ENCODE assay signal across 17 cellular contexts in genomic region chr14:22579218-22579617, GRCh38. TPM values are rescaled to one million over a fixed set of nuclear protein-coding genes. Genes with fewer than 3 reads are reported as not detected.
DNase-seq lines count a peak whose midpoint lies in the region; ATAC-seq and TF ChIP-seq lines count a peak whose summit lies in the region.
"Had no signal": no experiment of that assay in that cellular context is flagged by ENCODE, and none has a peak within 500 bp of the region (broad histone marks: within the 10 kb centered on the region; RNA-seq: fewer than 3 reads in every experiment).

No MANE protein-coding gene starts in this region.

- peaks cover 8% of the 10 kb centered on the region for H3F3A ChIP-seq in smooth muscle cell (ENCODE audit: low read depth)

- H3K9ac ChIP-seq in endodermal cell (ENCODE audit: extremely low read depth, low read length, poor library complexity, severe bottlenecking), result no peak overlapping the region
- H3K9ac ChIP-seq in smooth muscle cell (ENCODE audit: low read depth), result no peak overlapping the region

- H3K36me3 ChIP-seq in endodermal cell (ENCODE audit: control insufficient read depth, insufficient read depth, low read length) (peaks cover 54% of the 10 kb centered on the region), smooth muscle cell (ENCODE audit: low read depth) (peaks cover 8% of the 10 kb centered on the region)

- H3K4me3 ChIP-seq in endodermal cell (ENCODE audit: low read length), result no peak overlapping the region
- no peak overlapping the region for H3K4me3 ChIP-seq in smooth muscle cell
- H3K4me3 ChIP-seq: BLaER1 treated with 17β-estradiol and CSF1 and Interleukin-3, amounts not matched to agents 10 nM and 100 nM; left ventricle myocardium inferior; Peyer's patch; psoas muscle had no signal

- TF ChIP-seq CTCF in endodermal cell (conservative IDR thresholded peaks at IDR 0.05) (no peak), smooth muscle cell (IDR thresholded peaks at IDR 0.05; ENCODE audit: borderline replicate concordance, insufficient read depth, poor library complexity, severe bottlenecking) (no peak)

- no peak for DNase-seq in activated naive CD4-positive, alpha-beta T cell treated with anti-CD3 and anti-CD28 coated beads, Interleukin-2, amount 10 ng/mL, durations not matched to agents 7 days and 5 days
- no peak for DNase-seq in activated naive CD4-positive, alpha-beta T cell treated with Interleukin-2 at 50 U/mL for 16 hours
- DNase-seq in T-helper 17 cell (no peak), endodermal cell (no peak), smooth muscle cell (lab: John Stamatoyannopoulos, UW; ENCODE audit: unreplicated experiment) (no peak), SK-N-DZ (ENCODE audit: low spot score) (no peak)
- DNase-seq: activated B cell treated with CpG ODN at 0.5 μM for 24 hours; HCEC 1CT; IMR-90; left ventricle myocardium inferior; NCI-H510A treated with DMSO at 0.1 percent for 48 hours; Peyer's patch; psoas muscle; stimulated activated CD4-positive, alpha-beta T cell treated with anti-CD3 and anti-CD28 coated beads, Interleukin-15, amount 100 ng/mL, for 24 hours; SW 1271 had no signal

- no peaks in the 10 kb centered on the region for H3K27me3 Mint-ChIP-seq in activated naive CD4-positive, alpha-beta T cell treated with anti-CD3 and anti-CD28 coated beads, Interleukin-2, amount 10 ng/mL, durations not matched to agents 7 days and 5 days
- H3K27me3 Mint-ChIP-seq in T-helper 17 cell (no peaks in the 10 kb centered on the region), endodermal cell (ENCODE audit: insufficient read depth) (no peaks in the 10 kb centered on the region)
- H3K27me3 Mint-ChIP-seq: activated B cell treated with CpG ODN at 0.5 μM for 24 hours had no signal

- no peak overlapping the region for H3K4me2 ChIP-seq in smooth muscle cell
- H3K4me2 ChIP-seq: BLaER1 treated with 17β-estradiol and CSF1 and Interleukin-3, amounts not matched to agents 10 nM and 100 nM had no signal

- H3K4me1 ChIP-seq in endodermal cell (ENCODE audit: control insufficient read depth, insufficient read depth, low read length), result peaks cover 3% of the 10 kb centered on the region
- no peaks in the 10 kb centered on the region for H3K4me1 ChIP-seq in smooth muscle cell (ENCODE audit: low read depth)

- H3K27ac ChIP-seq in endodermal cell (ENCODE audit: low read depth, low read length), result peak overlapping the region; percentile 19
- peak overlapping the region; percentile 40 for H3K27ac ChIP-seq in smooth muscle cell (ENCODE audit: low read depth)
- H3K27ac ChIP-seq: BLaER1 treated with 17β-estradiol and CSF1 and Interleukin-3, amounts not matched to agents 10 nM and 100 nM; left ventricle myocardium inferior; Peyer's patch; psoas muscle had no signal

- ATAC-seq in T-helper 17 cell (no peak), GM21723 (IDR thresholded peaks at IDR 0.05; ENCODE audit: unreplicated experiment) (no peak)
- ATAC-seq: psoas muscle had no signal

- CTCF ChIA-PET in activated naive CD4-positive, alpha-beta T cell treated with anti-CD3 and anti-CD28 coated beads, Interleukin-2, amount 10 ng/mL, durations not matched to agents 7 days and 5 days (lab: Charles Lee), result interaction anchor here (1.2 to 2.3 kb wide), 3 partner anchors 9 to 11 kb away, joined by 3 to 8 read pairs (median 4); no protein-coding TSS in a partner anchor

- peaks cover 50% of the 10 kb centered on the region for H3K36me3 Mint-ChIP-seq in activated naive CD4-positive, alpha-beta T cell treated with anti-CD3 and anti-CD28 coated beads, Interleukin-2, amount 10 ng/mL, durations not matched to agents 7 days and 5 days
- H3K36me3 Mint-ChIP-seq in T-helper 17 cell (ENCODE audit: low read depth) (no peaks in the 10 kb centered on the region), endodermal cell (ENCODE audit: low read depth) (peaks cover 47% of the 10 kb centered on the region)

- H3K79me2 ChIP-seq in smooth muscle cell (ENCODE audit: low read depth), result peaks cover 95% of the 10 kb centered on the region

- no peak overlapping the region for H3K4me3 Mint-ChIP-seq in activated naive CD4-positive, alpha-beta T cell treated with anti-CD3 and anti-CD28 coated beads, Interleukin-2, amount 10 ng/mL, durations not matched to agents 7 days and 5 days
- H3K4me3 Mint-ChIP-seq in T-helper 17 cell (peak overlapping the region; percentile 33), endodermal cell (no peak overlapping the region)
- H3K4me3 Mint-ChIP-seq: activated B cell treated with CpG ODN at 0.5 μM for 24 hours had no signal

- H3K27me3 ChIP-seq in endodermal cell (ENCODE audit: control insufficient read depth, insufficient read depth, low read length, poor library complexity, severe bottlenecking), result no peaks in the 10 kb centered on the region
- no peaks in the 10 kb centered on the region for H3K27me3 ChIP-seq in smooth muscle cell (ENCODE audit: low read depth)
- H3K27me3 ChIP-seq: BLaER1 treated with 17β-estradiol and CSF1 and Interleukin-3, amounts not matched to agents 10 nM and 100 nM; Peyer's patch had no signal

- 96% methylated on average over 2 of the region's 2 CpGs; no CpG with 5 or more reads in 1 of the 2 experiments for WGBS in endodermal cell (ENCODE audit: insufficient coverage in 1 of 2, insufficient read length in 1 of 2), 2 experiments
- 75% methylated on average over 2 of the region's 2 CpGs for WGBS in smooth muscle cell (ENCODE audit: low lambda C conversion rate)

- H3K4me1 Mint-ChIP-seq in activated naive CD4-positive, alpha-beta T cell treated with anti-CD3 and anti-CD28 coated beads, Interleukin-2, amount 10 ng/mL, durations not matched to agents 7 days and 5 days, result peaks cover 66% of the 10 kb centered on the region
- H3K4me1 Mint-ChIP-seq in T-helper 17 cell (peaks cover 39% of the 10 kb centered on the region), endodermal cell (peaks cover 19% of the 10 kb centered on the region)

- H4K20me1 ChIP-seq in smooth muscle cell (ENCODE audit: low read depth), result peaks cover 92% of the 10 kb centered on the region

- no peaks in the 10 kb centered on the region for H3K9me3 Mint-ChIP-seq in activated naive CD4-positive, alpha-beta T cell treated with anti-CD3 and anti-CD28 coated beads, Interleukin-2, amount 10 ng/mL, durations not matched to agents 7 days and 5 days
- no peaks in the 10 kb centered on the region for H3K9me3 Mint-ChIP-seq in endodermal cell
- H3K9me3 Mint-ChIP-seq: activated B cell treated with CpG ODN at 0.5 μM for 24 hours had no signal

- peak overlapping the region; percentile 73 for H3K27ac Mint-ChIP-seq in activated naive CD4-positive, alpha-beta T cell treated with anti-CD3 and anti-CD28 coated beads, Interleukin-2, amount 10 ng/mL, durations not matched to agents 7 days and 5 days
- H3K27ac Mint-ChIP-seq in T-helper 17 cell, result peak overlapping the region; percentile 73
- peak overlapping the region; percentile 31 for H3K27ac Mint-ChIP-seq in endodermal cell
- H3K27ac Mint-ChIP-seq: activated B cell treated with CpG ODN at 0.5 μM for 24 hours had no signal

- H3K9me3 ChIP-seq in T-helper 17 cell (ENCODE audit: control insufficient read depth, low read length, poor library complexity, severe bottlenecking), result no peaks in the 10 kb centered on the region
- H3K9me3 ChIP-seq in endodermal cell (ENCODE audit: control insufficient read depth, low read length), result no peaks in the 10 kb centered on the region
- no peaks in the 10 kb centered on the region for H3K9me3 ChIP-seq in smooth muscle cell (replicated peaks; ENCODE audit: low read depth)
- H3K9me3 ChIP-seq: left ventricle myocardium inferior, Peyer's patch, psoas muscle had no signal

- no peak overlapping the region for H2AFZ ChIP-seq in smooth muscle cell (ENCODE audit: low read depth)

RNA-seq across cellular contexts. Expression of gene DAD1, which starts 9.8 kb away (rescaled TPM):
- total RNA-seq in T-helper 17 cell, result 10 to 100 TPM; 95.4 to 96.0 TPM
- 100 to 1,000 TPM; 176 to 193 TPM for total RNA-seq in endodermal cell
- 241 TPM for polyA plus RNA-seq in endodermal cell (2013, experiment 1 of 2)
- polyA plus RNA-seq in endodermal cell (2013, experiment 2 of 2), result 234 TPM
- 473 and 533 TPM in 2 replicates for total RNA-seq in smooth muscle cell
- polyA plus RNA-seq in smooth muscle cell, result 519 and 571 TPM in 2 replicates
- polyA plus RNA-seq in SK-N-DZ (2014; cell fraction: cytosol; rRNA removed), result 340 and 346 TPM in 2 replicates
- 146 and 190 TPM in 2 replicates for polyA plus RNA-seq in SK-N-DZ (2014; cell fraction: nucleus; rRNA removed)

RNA-seq across cellular contexts. Expression of gene ABHD4, which starts 18.9 kb away (rescaled TPM):
- total RNA-seq in T-helper 17 cell, result 10 to 100 TPM; 12.3 to 19.0 TPM
- total RNA-seq in endodermal cell, result 10 to 100 TPM; 68.3 to 77.7 TPM
- 18.7 TPM for polyA plus RNA-seq in endodermal cell (2013, experiment 1 of 2)
- polyA plus RNA-seq in endodermal cell (2013, experiment 2 of 2), result 15.9 TPM
- total RNA-seq in smooth muscle cell, result 9.7 and 10.5 TPM in 2 replicates
- 13.9 and 24.1 TPM in 2 replicates for polyA plus RNA-seq in smooth muscle cell
- polyA plus RNA-seq in SK-N-DZ (2014; cell fraction: cytosol; rRNA removed), result 4.0 and 4.9 TPM in 2 replicates
- polyA plus RNA-seq in SK-N-DZ (2014; cell fraction: nucleus; rRNA removed), result 2.3 and 4.4 TPM in 2 replicates
